18 cellular contexts compared by ENCODE assay signal in genomic region chr18:478679-479078, GRCh38. TPM values are rescaled to one million over a fixed set of nuclear protein-coding genes. Genes with fewer than 3 reads are reported as not detected.
DNase-seq lines count a peak whose midpoint lies in the region; ATAC-seq and TF ChIP-seq lines count a peak whose summit lies in the region.
"Had no signal": no experiment of that assay in that cellular context is flagged by ENCODE, and none has a peak within 500 bp of the region (broad histone marks: within the 10 kb centered on the region; RNA-seq: fewer than 3 reads in every experiment).

No MANE protein-coding gene starts in this region.

- no peak overlapping the region for H2AFZ ChIP-seq in smooth muscle cell (ENCODE audit: low read depth)
- H2AFZ ChIP-seq: parathyroid adenoma had no signal

- H3K27ac ChIP-seq in body of pancreas = peak overlapping the region in 3 of 4 donors; percentile 51 to 73 (median 59)
- peak overlapping the region; percentile 41 for H3K27ac ChIP-seq in left ventricle myocardium inferior (replicated peaks)
- peak overlapping the region; percentile 93 for H3K27ac ChIP-seq in smooth muscle cell (ENCODE audit: low read depth)
- H3K27ac ChIP-seq: C4-2B, parathyroid adenoma had no signal

- H3K36me3 Mint-ChIP-seq in activated CD8-positive, alpha-beta T cell treated with anti-CD3 and anti-CD28 coated beads for 36 hours (ENCODE audit: low read depth) = no peaks in the 10 kb centered on the region
- H3K36me3 Mint-ChIP-seq: T-cell had no signal

- CTCF ChIA-PET in activated CD8-positive, alpha-beta T cell treated with anti-CD3 and anti-CD28 coated beads for 36 hours (lab: Charles Lee) = interaction anchor here (1.0 kb wide), 1 partner anchor 15 kb away, joined by 3 read pairs; no protein-coding TSS in a partner anchor

- no peak overlapping the region for H3K4me3 Mint-ChIP-seq in activated CD8-positive, alpha-beta T cell treated with anti-CD3 and anti-CD28 coated beads for 36 hours
- H3K4me3 Mint-ChIP-seq: dendritic cell treated with granulocyte-macrophage colony-stimulating factor and Interleukin-4, amounts not matched to agents 40 ng/mL and 50 ng/mL, for 4 days; T-cell had no signal

- H3K36me3 ChIP-seq in body of pancreas (replicated peaks in 1 of 2; ENCODE audit: insufficient read depth in 1 of 2, low read depth in 2 of 2) (no peaks in the 10 kb centered on the region), left ventricle myocardium inferior (no peaks in the 10 kb centered on the region), smooth muscle cell (ENCODE audit: low read depth) (no peaks in the 10 kb centered on the region)
- H3K36me3 ChIP-seq: esophagus squamous epithelium had no signal

- TF ChIP-seq CTCF in body of pancreas (IDR thresholded peaks at IDR 0.05) (no peak), left ventricle myocardium inferior (IDR thresholded peaks at IDR 0.05; ENCODE audit: borderline replicate concordance) (no peak), smooth muscle cell (IDR thresholded peaks at IDR 0.05; ENCODE audit: borderline replicate concordance, insufficient read depth, poor library complexity, severe bottlenecking) (no peak)
- no peak for TF ChIP-seq CTCF in activated CD8-positive, alpha-beta T cell treated with anti-CD3 and anti-CD28 coated beads for 36 hours (IDR thresholded peaks at IDR 0.05)

- TF ChIP-seq POLR2A in body of pancreas (IDR thresholded peaks at IDR 0.05) = no peak

- ATAC-seq in body of pancreas = no peak
- no peak for ATAC-seq in activated CD8-positive, alpha-beta T cell treated with anti-CD3 and anti-CD28 coated beads for 36 hours
- ATAC-seq: T-cell had no signal

- peak; percentile 25 for DNase-seq in HT1080 (ENCODE audit: low read depth)
- no peak for DNase-seq in body of pancreas
- no peak for DNase-seq in left ventricle myocardium inferior
- no peak for DNase-seq in smooth muscle cell (lab: John Stamatoyannopoulos, UW; ENCODE audit: unreplicated experiment)
- no peak for DNase-seq in activated CD8-positive, alpha-beta T cell treated with anti-CD3 and anti-CD28 coated beads for 36 hours
- no peak for DNase-seq in EL
- no peak for DNase-seq in activated naive CD4-positive, alpha-beta T cell (lab: John Stamatoyannopoulos, UW)
- DNase-seq: activated CD8-positive, alpha-beta memory T cell treated with anti-CD3 and anti-CD28 coated beads, Interleukin-2, amount 50 U/mL, for 48 hours; esophagus squamous epithelium; midbrain; NCI-H1105; NCI-H345; T-cell had no signal

- H3K9me3 Mint-ChIP-seq in activated CD8-positive, alpha-beta T cell treated with anti-CD3 and anti-CD28 coated beads for 36 hours = no peaks in the 10 kb centered on the region
- H3K9me3 Mint-ChIP-seq: dendritic cell treated with granulocyte-macrophage colony-stimulating factor and Interleukin-4, amounts not matched to agents 40 ng/mL and 50 ng/mL, for 4 days; T-cell had no signal

- no peaks in the 10 kb centered on the region for H4K20me1 ChIP-seq in smooth muscle cell (ENCODE audit: low read depth)

- H3K27ac Mint-ChIP-seq in activated CD8-positive, alpha-beta T cell treated with anti-CD3 and anti-CD28 coated beads for 36 hours = no peak overlapping the region
- H3K27ac Mint-ChIP-seq: dendritic cell treated with granulocyte-macrophage colony-stimulating factor and Interleukin-4, amounts not matched to agents 40 ng/mL and 50 ng/mL, for 4 days; T-cell had no signal

- H3K4me3 ChIP-seq in body of pancreas = no peak overlapping the region
- no peak overlapping the region for H3K4me3 ChIP-seq in left ventricle myocardium inferior
- H3K4me3 ChIP-seq in smooth muscle cell = no peak overlapping the region
- H3K4me3 ChIP-seq: esophagus squamous epithelium had no signal

- peaks cover 6% of the 10 kb centered on the region for H3K27me3 Mint-ChIP-seq in activated CD8-positive, alpha-beta T cell treated with anti-CD3 and anti-CD28 coated beads for 36 hours

- 74 to 78% methylated on average over 5 of the region's 5 CpGs for WGBS in body of pancreas, 2 donors
- WGBS in smooth muscle cell (ENCODE audit: low lambda C conversion rate) = 59% methylated on average over 5 of the region's 5 CpGs

- H3K27me3 ChIP-seq in body of pancreas (no peaks in the 10 kb centered on the region), left ventricle myocardium inferior (ENCODE audit: low read depth) (peaks cover 16% of the 10 kb centered on the region), smooth muscle cell (ENCODE audit: low read depth) (no peaks in the 10 kb centered on the region)
- H3K27me3 ChIP-seq: esophagus squamous epithelium had no signal

- peaks cover 3% of the 10 kb centered on the region for H3K79me2 ChIP-seq in smooth muscle cell (ENCODE audit: low read depth)
- H3K79me2 ChIP-seq: parathyroid adenoma had no signal

- intact Hi-C loops in body of pancreas (cut with DNase I) (loop anchor here (10.0 kb wide), 1 partner anchor 184 kb away; no protein-coding TSS in a partner anchor), left ventricle myocardium inferior (cut with micrococcal nuclease) (no loop called here)
- intact Hi-C loops in activated CD8-positive, alpha-beta T cell treated with anti-CD3 and anti-CD28 coated beads for 36 hours (cut with micrococcal nuclease) = no loop called here

- H3K4me1 ChIP-seq in body of pancreas = peaks cover 51% of the 10 kb centered on the region
- peaks cover 25% of the 10 kb centered on the region for H3K4me1 ChIP-seq in left ventricle myocardium inferior
- peaks cover 10% of the 10 kb centered on the region for H3K4me1 ChIP-seq in smooth muscle cell (ENCODE audit: low read depth)
- H3K4me1 ChIP-seq: parathyroid adenoma had no signal

- no peaks in the 10 kb centered on the region for H3F3A ChIP-seq in smooth muscle cell (ENCODE audit: low read depth)

- no peaks in the 10 kb centered on the region for H3K4me1 Mint-ChIP-seq in activated CD8-positive, alpha-beta T cell treated with anti-CD3 and anti-CD28 coated beads for 36 hours (ENCODE audit: low read depth)
- H3K4me1 Mint-ChIP-seq: T-cell had no signal

- peak overlapping the region; percentile 69 for H3K4me2 ChIP-seq in smooth muscle cell

- peak overlapping the region; percentile 81 for H3K9ac ChIP-seq in smooth muscle cell (ENCODE audit: low read depth)
- H3K9ac ChIP-seq: parathyroid adenoma had no signal

- H3K9me3 ChIP-seq in body of pancreas (no peaks in the 10 kb centered on the region), left ventricle myocardium inferior (replicated peaks) (no peaks in the 10 kb centered on the region), smooth muscle cell (replicated peaks; ENCODE audit: low read depth) (no peaks in the 10 kb centered on the region)
- H3K9me3 ChIP-seq: esophagus squamous epithelium had no signal

- POLR2A ChIA-PET in activated CD8-positive, alpha-beta T cell treated with anti-CD3 and anti-CD28 coated beads for 36 hours (lab: Charles Lee) = no interaction called here

RNA-seq across cellular contexts. Expression of gene COLEC12, which starts 21.8 kb away (rescaled TPM):
- not detected in 2 replicates for total RNA-seq in HT1080 (2014; rRNA removed; shearing (Covaris generic))
- 0.01 and 0.10 TPM in 2 replicates for polyA plus RNA-seq in HT1080 (2015; cell fraction: cytosol; rRNA removed)
- polyA plus RNA-seq in HT1080 (2015; cell fraction: nucleus; rRNA removed) = 0.10 and 0.11 TPM in 2 replicates
- total RNA-seq in body of pancreas = 1 to 10 TPM; 3.6 to 4.2 TPM
- total RNA-seq in left ventricle myocardium inferior = 7.3 TPM
- 10.8 and 13.8 TPM in 2 replicates for total RNA-seq in smooth muscle cell
- polyA plus RNA-seq in smooth muscle cell = 10.5 and 13.7 TPM in 2 replicates
- total RNA-seq in activated CD8-positive, alpha-beta T cell treated with anti-CD3 and anti-CD28 coated beads for 36 hours = not detected
- total RNA-seq: HT-29, OCI-LY7 had no signal

Comparison
In these comparisons a context has a peak if more than half of its experiments do, and no peak if none do; other contexts are left out.
1. H3K27ac ChIP-seq: peak in every context shown above with its lines; median percentile 93 in smooth muscle cell; 59 in body of pancreas; 41 in left ventricle myocardium inferior.